28 cellular contexts compared by ENCODE assay signal in genomic region chr10:81109200-81109752, GRCh38.
A peak's percentile ranks its signal among the peaks of the same experiment; 100 is the strongest.
DNase-seq lines count a peak whose midpoint lies in the region; ATAC-seq, FAIRE-seq and TF ChIP-seq lines count a peak whose summit lies in the region.
"Had no signal": no experiment of that assay in that cellular context is flagged by ENCODE, and none has a peak within 500 bp of the region (broad histone marks: within the 10 kb centered on the region; RNA-seq: fewer than 3 reads in every experiment).

No MANE protein-coding gene starts in this region.

- no peak overlapping the region for H2BK5ac ChIP-seq in neuronal stem cell (ENCODE audit: low read length)

- 9% methylated on average over 6 of the region's 6 CpGs for WGBS in A549 (ENCODE audit: missing lambda C conversion rate)
- WGBS in neuronal stem cell (ENCODE audit: extremely low coverage in 2 of 2, insufficient read length in 2 of 2, insufficient replicate concordance in 1 of 2), 2 donors, result no CpG with 5 or more reads among the region's 6 CpGs

- TF ChIP-seq EP300 in A549 (IDR thresholded peaks at IDR 0.05), result no peak

- H3K4me1 ChIP-seq in A549, result 0 out of 3 replicates have a peak, but pooled peaks cover 3% of the 10 kb centered on the region
- H3K4me1 ChIP-seq in neuronal stem cell (ENCODE audit: control insufficient read depth in 2 of 2, insufficient read depth in 1 of 2, low read depth in 1 of 2, low read length in 2 of 2), result no peaks in the 10 kb centered on the region
- H3K4me1 ChIP-seq: esophagus muscularis mucosa, foreskin keratinocyte, heart right ventricle, parathyroid adenoma had no signal

- no peak for FAIRE-seq in A549 (lab: Jason Lieb, UNC)

- H3K4me2 ChIP-seq in A549 (peak overlapping the region; percentile 39), neuronal stem cell (ENCODE audit: insufficient read depth, low read length, poor library complexity, severe bottlenecking) (no peak overlapping the region)
- H3K4me2 ChIP-seq: PC-9 had no signal

- H3K4ac ChIP-seq in neuronal stem cell (ENCODE audit: low read length), result no peak overlapping the region

- TF ChIP-seq POLR2A in A549 (IDR thresholded peaks at IDR 0.05; ENCODE audit: low read length), result no peak

- H3K23ac ChIP-seq in neuronal stem cell (ENCODE audit: low read depth, low read length, poor library complexity), result no peak overlapping the region

- no peak overlapping the region for H2BK15ac ChIP-seq in neuronal stem cell (ENCODE audit: low read length)

- no peak for DNase-seq in A549 (ENCODE audit: low read depth in 1 of 2, low spot score in 1 of 2)
- no peak for DNase-seq in epidermal melanocyte (ENCODE audit: insufficient read length, low spot score)
- no peak for DNase-seq in neuronal stem cell (ENCODE audit: low spot score)
- DNase-seq: activated CD4-positive, alpha-beta T cell treated with anti-CD3 and anti-CD28 coated beads, Interleukin-2, amount 10 ng/mL, durations not matched to agents 24 days and 14 days; activated gamma-delta T cell; activated naive CD8-positive, alpha-beta T cell treated with anti-CD3 and anti-CD28 coated beads, Interleukin-2, amount 10 ng/mL, durations not matched to agents 7 days and 5 days; activated T-cell treated with anti-CD3 and anti-CD28 coated beads, Interleukin-2, amount 50 U/mL, for 1 hour; CD4-positive, CD25-positive, alpha-beta regulatory T cell; central memory CD4-positive, alpha-beta T cell; heart right ventricle; left cardiac atrium; mammary epithelial cell; NCI-H1092 treated with DMSO at 0.1 percent for 48 hours; NCI-H187; NCI-H2171 treated with DMSO at 0.1 percent for 48 hours; NCI-H524; PC-9; right cardiac atrium had no signal

- CTCF ChIA-PET in A549 (lab: Yijun Ruan, JAX), result no interaction called here

- H3K27ac ChIP-seq in A549 (no peak overlapping the region), neuronal stem cell (replicated peaks; ENCODE audit: low read length) (no peak overlapping the region)
- H3K27ac ChIP-seq: esophagus muscularis mucosa, foreskin keratinocyte, heart right ventricle, parathyroid adenoma, PC-9, transverse colon had no signal

- TF ChIP-seq RAD21 in A549 (conservative IDR thresholded peaks at IDR 0.05 in 1 of 2, IDR thresholded peaks at IDR 0.05 in 1 of 2), result no peak

- TF ChIP-seq CTCF in A549 (IDR thresholded peaks at IDR 0.05), result no peak

- H3K27me3 ChIP-seq in neuronal stem cell (ENCODE audit: control insufficient read depth in 3 of 3, insufficient read depth in 3 of 3, low read depth in 1 of 3, low read length in 3 of 3), result no peaks in the 10 kb centered on the region
- H3K27me3 ChIP-seq: esophagus muscularis mucosa, foreskin keratinocyte, heart right ventricle, transverse colon had no signal

- no peak overlapping the region for H2AFZ ChIP-seq in neuronal stem cell (ENCODE audit: low read length)
- H2AFZ ChIP-seq: parathyroid adenoma, PC-9 had no signal

- H2BK120ac ChIP-seq in neuronal stem cell (ENCODE audit: low read depth, low read length), result no peak overlapping the region

- no peaks in the 10 kb centered on the region for H3K79me1 ChIP-seq in neuronal stem cell (ENCODE audit: low read depth, low read length)

- H2AK5ac ChIP-seq in neuronal stem cell (ENCODE audit: low read depth, low read length), result no peak overlapping the region

- POLR2A ChIA-PET in A549 (lab: Yijun Ruan, JAX), result no interaction called here

- H3K4me3 ChIP-seq in A549 (no peak overlapping the region), neuronal stem cell (ENCODE audit: low read length in 2 of 2) (no peak overlapping the region)
- H3K4me3 ChIP-seq: esophagus muscularis mucosa, heart right ventricle, PC-9, transverse colon had no signal

- H3K36me3 ChIP-seq in neuronal stem cell (replicated peaks in 1 of 2; ENCODE audit: control insufficient read depth in 2 of 2, insufficient read depth in 2 of 2, low read length in 2 of 2), result no peaks in the 10 kb centered on the region
- H3K36me3 ChIP-seq: esophagus muscularis mucosa, heart right ventricle, transverse colon had no signal

- no peak overlapping the region for H4K91ac ChIP-seq in neuronal stem cell (ENCODE audit: low read depth, low read length, poor library complexity)

- no peak overlapping the region for H3K14ac ChIP-seq in neuronal stem cell (ENCODE audit: low read length)

- H4K8ac ChIP-seq in neuronal stem cell (ENCODE audit: low read depth, low read length), result no peak overlapping the region

- no peak overlapping the region for H3K18ac ChIP-seq in neuronal stem cell (ENCODE audit: low read length)

- H3K9ac ChIP-seq in neuronal stem cell (ENCODE audit: low read depth, low read length, poor library complexity), result no peak overlapping the region
- H3K9ac ChIP-seq: parathyroid adenoma had no signal

- ATAC-seq in A549 (no peak), GM19023 (IDR thresholded peaks at IDR 0.05; ENCODE audit: unreplicated experiment) (peak; percentile 24), GM21619 (IDR thresholded peaks at IDR 0.05; ENCODE audit: unreplicated experiment) (peak; percentile 25), HG03378 (IDR thresholded peaks at IDR 0.05; ENCODE audit: unreplicated experiment) (peak; percentile 17), GM21526 (IDR thresholded peaks at IDR 0.05; ENCODE audit: low FRiP score, unreplicated experiment) (no peak), HG02870 (IDR thresholded peaks at IDR 0.05; ENCODE audit: unreplicated experiment) (no peak)
- ATAC-seq: heart right ventricle, left cardiac atrium, right cardiac atrium, Right ventricle myocardium inferior had no signal

- H2BK12ac ChIP-seq in neuronal stem cell (ENCODE audit: low read length), result no peak overlapping the region

- H3K9me3 ChIP-seq in A549 (no peaks in the 10 kb centered on the region), neuronal stem cell (replicated peaks in 1 of 2; ENCODE audit: control insufficient read depth in 2 of 2, insufficient read depth in 1 of 2, low read depth in 1 of 2, low read length in 2 of 2) (no peaks in the 10 kb centered on the region)
- H3K9me3 ChIP-seq: esophagus muscularis mucosa, heart right ventricle, transverse colon had no signal

TF ChIP-seq in A549, 52 proteins besides CTCF, POLR2A, EP300 and RAD21:
- TF ChIP-seq, protein P1, sequence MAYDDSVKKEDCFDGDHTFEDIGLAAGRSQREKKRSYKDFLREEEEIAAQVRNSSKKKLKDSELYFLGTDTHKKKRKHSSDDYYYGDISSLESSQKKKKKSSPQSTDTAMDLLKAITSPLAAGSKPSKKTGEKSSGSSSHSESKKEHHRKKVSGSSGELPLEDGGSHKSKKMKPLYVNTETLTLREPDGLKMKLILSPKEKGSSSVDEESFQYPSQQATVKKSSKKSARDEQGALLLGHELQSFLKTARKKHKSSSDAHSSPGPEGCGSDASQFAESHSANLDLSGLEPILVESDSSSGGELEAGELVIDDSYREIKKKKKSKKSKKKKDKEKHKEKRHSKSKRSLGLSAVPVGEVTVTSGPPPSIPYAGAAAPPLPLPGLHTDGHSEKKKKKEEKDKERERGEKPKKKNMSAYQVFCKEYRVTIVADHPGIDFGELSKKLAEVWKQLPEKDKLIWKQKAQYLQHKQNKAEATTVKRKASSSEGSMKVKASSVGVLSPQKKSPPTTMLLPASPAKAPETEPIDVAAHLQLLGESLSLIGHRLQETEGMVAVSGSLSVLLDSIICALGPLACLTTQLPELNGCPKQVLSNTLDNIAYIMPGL (CRISPR knock-in tag; IDR thresholded peaks at IDR 0.05; ENCODE audit: borderline replicate concordance), result no peak
- no peak for TF ChIP-seq NFE2L2 (conservative IDR thresholded peaks at IDR 0.05; ENCODE audit: low read length)
- no peak for TF ChIP-seq POLR2AphosphoS2 (conservative IDR thresholded peaks at IDR 0.05; ENCODE audit: low read length)

Comparison
In these comparisons a context has a peak if more than half of its experiments do, and no peak if none do; other contexts are left out.
1. ATAC-seq: peak in GM19023 (single experiment), GM21619 (single experiment) and HG03378 (single experiment); none in A549 (0 of 2), GM21526 (single experiment) and HG02870 (single experiment).